1 cellular context compared by ENCODE assay signal in genomic region chr16:69754469-69755310, GRCh38.
TF ChIP-seq lines count a peak whose summit lies in the region.

Gene NOB1, minus strand, starts transcription at chr16:69754926. Its CDS starts 16 bp downstream, at chr16:69754910.

TF ChIP-seq in GM12878, 131 proteins besides CTCF, POLR2A, EP300 and RAD21 (continued from another document and continues in another):
- TF ChIP-seq, protein P1, sequence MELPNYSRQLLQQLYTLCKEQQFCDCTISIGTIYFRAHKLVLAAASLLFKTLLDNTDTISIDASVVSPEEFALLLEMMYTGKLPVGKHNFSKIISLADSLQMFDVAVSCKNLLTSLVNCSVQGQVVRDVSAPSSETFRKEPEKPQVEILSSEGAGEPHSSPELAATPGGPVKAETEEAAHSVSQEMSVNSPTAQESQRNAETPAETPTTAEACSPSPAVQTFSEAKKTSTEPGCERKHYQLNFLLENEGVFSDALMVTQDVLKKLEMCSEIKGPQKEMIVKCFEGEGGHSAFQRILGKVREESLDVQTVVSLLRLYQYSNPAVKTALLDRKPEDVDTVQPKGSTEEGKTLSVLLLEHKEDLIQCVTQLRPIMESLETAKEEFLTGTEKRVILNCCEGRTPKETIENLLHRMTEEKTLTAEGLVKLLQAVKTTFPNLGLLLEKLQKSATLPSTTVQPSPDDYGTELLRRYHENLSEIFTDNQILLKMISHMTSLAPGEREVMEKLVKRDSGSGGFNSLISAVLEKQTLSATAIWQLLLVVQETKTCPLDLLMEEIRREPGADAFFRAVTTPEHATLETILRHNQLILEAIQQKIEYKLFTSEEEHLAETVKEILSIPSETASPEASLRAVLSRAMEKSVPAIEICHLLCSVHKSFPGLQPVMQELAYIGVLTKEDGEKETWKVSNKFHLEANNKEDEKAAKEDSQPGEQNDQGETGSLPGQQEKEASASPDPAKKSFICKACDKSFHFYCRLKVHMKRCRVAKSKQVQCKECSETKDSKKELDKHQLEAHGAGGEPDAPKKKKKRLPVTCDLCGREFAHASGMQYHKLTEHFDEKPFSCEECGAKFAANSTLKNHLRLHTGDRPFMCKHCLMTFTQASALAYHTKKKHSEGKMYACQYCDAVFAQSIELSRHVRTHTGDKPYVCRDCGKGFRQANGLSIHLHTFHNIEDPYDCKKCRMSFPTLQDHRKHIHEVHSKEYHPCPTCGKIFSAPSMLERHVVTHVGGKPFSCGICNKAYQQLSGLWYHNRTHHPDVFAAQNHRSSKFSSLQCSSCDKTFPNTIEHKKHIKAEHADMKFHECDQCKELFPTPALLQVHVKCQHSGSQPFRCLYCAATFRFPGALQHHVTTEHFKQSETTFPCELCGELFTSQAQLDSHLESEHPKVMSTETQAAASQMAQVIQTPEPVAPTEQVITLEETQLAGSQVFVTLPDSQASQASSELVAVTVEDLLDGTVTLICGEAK (IDR thresholded peaks at IDR 0.05; ENCODE audit: borderline replicate concordance) = no peak
- TF ChIP-seq RAD51 (IDR thresholded peaks at IDR 0.05) = no peak
- TF ChIP-seq, protein P2, sequence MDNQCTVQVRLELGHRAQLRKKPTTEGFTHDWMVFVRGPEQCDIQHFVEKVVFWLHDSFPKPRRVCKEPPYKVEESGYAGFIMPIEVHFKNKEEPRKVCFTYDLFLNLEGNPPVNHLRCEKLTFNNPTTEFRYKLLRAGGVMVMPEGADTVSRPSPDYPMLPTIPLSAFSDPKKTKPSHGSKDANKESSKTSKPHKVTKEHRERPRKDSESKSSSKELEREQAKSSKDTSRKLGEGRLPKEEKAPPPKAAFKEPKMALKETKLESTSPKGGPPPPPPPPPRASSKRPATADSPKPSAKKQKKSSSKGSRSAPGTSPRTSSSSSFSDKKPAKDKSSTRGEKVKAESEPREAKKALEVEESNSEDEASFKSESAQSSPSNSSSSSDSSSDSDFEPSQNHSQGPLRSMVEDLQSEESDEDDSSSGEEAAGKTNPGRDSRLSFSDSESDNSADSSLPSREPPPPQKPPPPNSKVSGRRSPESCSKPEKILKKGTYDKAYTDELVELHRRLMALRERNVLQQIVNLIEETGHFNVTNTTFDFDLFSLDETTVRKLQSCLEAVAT (IDR thresholded peaks at IDR 0.05) = peak; percentile 74; the same call in 1 of the 2 replicates
- TF ChIP-seq ATF3 (IDR thresholded peaks at IDR 0.05; ENCODE audit: borderline replicate concordance, extremely low read depth, low read depth, low read length) = no peak
- TF ChIP-seq SMC3 (IDR thresholded peaks at IDR 0.05; ENCODE audit: borderline replicate concordance, low read length) = peak; percentile 99
- peak; percentile 77 for TF ChIP-seq GATAD2B (conservative IDR thresholded peaks at IDR 0.05; ENCODE audit: low read depth)
- TF ChIP-seq, protein P3, sequence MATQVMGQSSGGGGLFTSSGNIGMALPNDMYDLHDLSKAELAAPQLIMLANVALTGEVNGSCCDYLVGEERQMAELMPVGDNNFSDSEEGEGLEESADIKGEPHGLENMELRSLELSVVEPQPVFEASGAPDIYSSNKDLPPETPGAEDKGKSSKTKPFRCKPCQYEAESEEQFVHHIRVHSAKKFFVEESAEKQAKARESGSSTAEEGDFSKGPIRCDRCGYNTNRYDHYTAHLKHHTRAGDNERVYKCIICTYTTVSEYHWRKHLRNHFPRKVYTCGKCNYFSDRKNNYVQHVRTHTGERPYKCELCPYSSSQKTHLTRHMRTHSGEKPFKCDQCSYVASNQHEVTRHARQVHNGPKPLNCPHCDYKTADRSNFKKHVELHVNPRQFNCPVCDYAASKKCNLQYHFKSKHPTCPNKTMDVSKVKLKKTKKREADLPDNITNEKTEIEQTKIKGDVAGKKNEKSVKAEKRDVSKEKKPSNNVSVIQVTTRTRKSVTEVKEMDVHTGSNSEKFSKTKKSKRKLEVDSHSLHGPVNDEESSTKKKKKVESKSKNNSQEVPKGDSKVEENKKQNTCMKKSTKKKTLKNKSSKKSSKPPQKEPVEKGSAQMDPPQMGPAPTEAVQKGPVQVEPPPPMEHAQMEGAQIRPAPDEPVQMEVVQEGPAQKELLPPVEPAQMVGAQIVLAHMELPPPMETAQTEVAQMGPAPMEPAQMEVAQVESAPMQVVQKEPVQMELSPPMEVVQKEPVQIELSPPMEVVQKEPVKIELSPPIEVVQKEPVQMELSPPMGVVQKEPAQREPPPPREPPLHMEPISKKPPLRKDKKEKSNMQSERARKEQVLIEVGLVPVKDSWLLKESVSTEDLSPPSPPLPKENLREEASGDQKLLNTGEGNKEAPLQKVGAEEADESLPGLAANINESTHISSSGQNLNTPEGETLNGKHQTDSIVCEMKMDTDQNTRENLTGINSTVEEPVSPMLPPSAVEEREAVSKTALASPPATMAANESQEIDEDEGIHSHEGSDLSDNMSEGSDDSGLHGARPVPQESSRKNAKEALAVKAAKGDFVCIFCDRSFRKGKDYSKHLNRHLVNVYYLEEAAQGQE (IDR thresholded peaks at IDR 0.05; ENCODE audit: low read depth, low read length) = no peak
- no peak for TF ChIP-seq HDAC2 (IDR thresholded peaks at IDR 0.05)
- TF ChIP-seq CUX1 (IDR thresholded peaks at IDR 0.05; ENCODE audit: insufficient replicate concordance, low read depth, low read length) = no peak
- peak; percentile 95 for TF ChIP-seq NRF1 (conservative IDR thresholded peaks at IDR 0.05; ENCODE audit: low read depth, low read length)
- no peak for TF ChIP-seq WRNIP1 (IDR thresholded peaks at IDR 0.05; ENCODE audit: borderline replicate concordance, low read depth, low read length)
- TF ChIP-seq, protein P4, sequence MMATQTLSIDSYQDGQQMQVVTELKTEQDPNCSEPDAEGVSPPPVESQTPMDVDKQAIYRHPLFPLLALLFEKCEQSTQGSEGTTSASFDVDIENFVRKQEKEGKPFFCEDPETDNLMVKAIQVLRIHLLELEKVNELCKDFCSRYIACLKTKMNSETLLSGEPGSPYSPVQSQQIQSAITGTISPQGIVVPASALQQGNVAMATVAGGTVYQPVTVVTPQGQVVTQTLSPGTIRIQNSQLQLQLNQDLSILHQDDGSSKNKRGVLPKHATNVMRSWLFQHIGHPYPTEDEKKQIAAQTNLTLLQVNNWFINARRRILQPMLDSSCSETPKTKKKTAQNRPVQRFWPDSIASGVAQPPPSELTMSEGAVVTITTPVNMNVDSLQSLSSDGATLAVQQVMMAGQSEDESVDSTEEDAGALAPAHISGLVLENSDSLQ (IDR thresholded peaks at IDR 0.05) = no peak; the same call in 1 of the 2 replicates
- peak; percentile 73; the same call in 1 of the 2 replicates for TF ChIP-seq POLR2AphosphoS2 (IDR thresholded peaks at IDR 0.05; ENCODE audit: low read depth, low read length)
- TF ChIP-seq, protein P5, sequence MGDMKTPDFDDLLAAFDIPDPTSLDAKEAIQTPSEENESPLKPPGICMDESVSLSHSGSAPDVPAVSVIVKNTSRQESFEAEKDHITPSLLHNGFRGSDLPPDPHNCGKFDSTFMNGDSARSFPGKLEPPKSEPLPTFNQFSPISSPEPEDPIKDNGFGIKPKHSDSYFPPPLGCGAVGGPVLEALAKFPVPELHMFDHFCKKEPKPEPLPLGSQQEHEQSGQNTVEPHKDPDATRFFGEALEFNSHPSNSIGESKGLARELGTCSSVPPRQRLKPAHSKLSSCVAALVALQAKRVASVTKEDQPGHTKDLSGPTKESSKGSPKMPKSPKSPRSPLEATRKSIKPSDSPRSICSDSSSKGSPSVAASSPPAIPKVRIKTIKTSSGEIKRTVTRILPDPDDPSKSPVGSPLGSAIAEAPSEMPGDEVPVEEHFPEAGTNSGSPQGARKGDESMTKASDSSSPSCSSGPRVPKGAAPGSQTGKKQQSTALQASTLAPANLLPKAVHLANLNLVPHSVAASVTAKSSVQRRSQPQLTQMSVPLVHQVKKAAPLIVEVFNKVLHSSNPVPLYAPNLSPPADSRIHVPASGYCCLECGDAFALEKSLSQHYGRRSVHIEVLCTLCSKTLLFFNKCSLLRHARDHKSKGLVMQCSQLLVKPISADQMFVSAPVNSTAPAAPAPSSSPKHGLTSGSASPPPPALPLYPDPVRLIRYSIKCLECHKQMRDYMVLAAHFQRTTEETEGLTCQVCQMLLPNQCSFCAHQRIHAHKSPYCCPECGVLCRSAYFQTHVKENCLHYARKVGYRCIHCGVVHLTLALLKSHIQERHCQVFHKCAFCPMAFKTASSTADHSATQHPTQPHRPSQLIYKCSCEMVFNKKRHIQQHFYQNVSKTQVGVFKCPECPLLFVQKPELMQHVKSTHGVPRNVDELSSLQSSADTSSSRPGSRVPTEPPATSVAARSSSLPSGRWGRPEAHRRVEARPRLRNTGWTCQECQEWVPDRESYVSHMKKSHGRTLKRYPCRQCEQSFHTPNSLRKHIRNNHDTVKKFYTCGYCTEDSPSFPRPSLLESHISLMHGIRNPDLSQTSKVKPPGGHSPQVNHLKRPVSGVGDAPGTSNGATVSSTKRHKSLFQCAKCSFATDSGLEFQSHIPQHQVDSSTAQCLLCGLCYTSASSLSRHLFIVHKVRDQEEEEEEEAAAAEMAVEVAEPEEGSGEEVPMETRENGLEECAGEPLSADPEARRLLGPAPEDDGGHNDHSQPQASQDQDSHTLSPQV (IDR thresholded peaks at IDR 0.05) = peak; percentile 94
- TF ChIP-seq KDM1A (IDR thresholded peaks at IDR 0.05; ENCODE audit: borderline replicate concordance) = no peak
- TF ChIP-seq TCF7 (IDR thresholded peaks at IDR 0.05; ENCODE audit: borderline replicate concordance) = no peak
- no peak for TF ChIP-seq NR2C2 (IDR thresholded peaks at IDR 0.05; ENCODE audit: borderline replicate concordance, control insufficient read depth, insufficient read length, low read depth)
- TF ChIP-seq POU2F2 (IDR thresholded peaks at IDR 0.05; ENCODE audit: borderline replicate concordance, low read depth, low read length) = peak; percentile 74; the same call in 2 of the 3 replicates
- TF ChIP-seq SPI1 (IDR thresholded peaks at IDR 0.05; ENCODE audit: borderline replicate concordance, insufficient read depth, low read depth, low read length) = no peak
- no peak for TF ChIP-seq SKIL (IDR thresholded peaks at IDR 0.05; ENCODE audit: low read depth, poor library complexity, severe bottlenecking)
- no peak; the same call in 1 of the 2 replicates for TF ChIP-seq ZNF384 (IDR thresholded peaks at IDR 0.05; ENCODE audit: borderline replicate concordance, low read depth, low read length)
- TF ChIP-seq CBX3 (IDR thresholded peaks at IDR 0.05; ENCODE audit: borderline replicate concordance, low read depth) = no peak
- TF ChIP-seq ESRRA (IDR thresholded peaks at IDR 0.05; ENCODE audit: low read length) = peak; percentile 83; the same call in 1 of the 2 replicates
- TF ChIP-seq RFX5 (IDR thresholded peaks at IDR 0.05; ENCODE audit: low read depth, low read length) = peak; percentile 59; the same call in 1 of the 2 replicates
- TF ChIP-seq, protein P6, sequence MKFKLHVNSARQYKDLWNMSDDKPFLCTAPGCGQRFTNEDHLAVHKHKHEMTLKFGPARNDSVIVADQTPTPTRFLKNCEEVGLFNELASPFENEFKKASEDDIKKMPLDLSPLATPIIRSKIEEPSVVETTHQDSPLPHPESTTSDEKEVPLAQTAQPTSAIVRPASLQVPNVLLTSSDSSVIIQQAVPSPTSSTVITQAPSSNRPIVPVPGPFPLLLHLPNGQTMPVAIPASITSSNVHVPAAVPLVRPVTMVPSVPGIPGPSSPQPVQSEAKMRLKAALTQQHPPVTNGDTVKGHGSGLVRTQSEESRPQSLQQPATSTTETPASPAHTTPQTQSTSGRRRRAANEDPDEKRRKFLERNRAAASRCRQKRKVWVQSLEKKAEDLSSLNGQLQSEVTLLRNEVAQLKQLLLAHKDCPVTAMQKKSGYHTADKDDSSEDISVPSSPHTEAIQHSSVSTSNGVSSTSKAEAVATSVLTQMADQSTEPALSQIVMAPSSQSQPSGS (IDR thresholded peaks at IDR 0.05; ENCODE audit: low read length) = no peak
- no peak for TF ChIP-seq SREBF2 (IDR thresholded peaks at IDR 0.05; ENCODE audit: low read length)
- TF ChIP-seq TCF3 (IDR thresholded peaks at IDR 0.05; ENCODE audit: borderline replicate concordance, insufficient read depth, low read depth, low read length) = no peak
